ENCODE assay signal across 19 cellular contexts in the genomic region with DNA sequence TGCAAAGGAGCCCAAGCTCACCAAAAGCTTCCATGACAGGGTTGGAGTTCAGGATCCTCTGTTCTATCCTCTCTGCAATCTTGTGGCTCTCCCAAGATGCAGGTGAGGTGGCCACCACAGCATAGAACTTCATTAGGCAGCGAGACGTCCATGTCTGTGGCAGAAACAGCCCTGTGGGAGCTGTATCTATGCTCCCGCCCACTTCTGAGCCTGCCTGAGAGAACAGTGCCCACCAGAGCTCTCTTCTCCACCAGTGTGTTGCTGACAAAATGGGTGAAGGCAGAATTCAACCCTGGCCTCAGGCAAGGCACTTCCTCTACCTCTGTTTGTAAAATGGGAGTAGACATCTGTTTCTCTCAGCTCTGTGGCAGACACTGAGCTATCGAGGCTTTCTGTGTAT. TPM values are rescaled to one million over a fixed set of nuclear protein-coding genes. Genes with fewer than 3 reads are reported as not detected.
DNase-seq lines count a peak whose midpoint lies in the region; TF ChIP-seq lines count a peak whose summit lies in the region.
"Had no signal": no experiment of that assay in that cellular context is flagged by ENCODE, and none has a peak within 500 bp of the region (broad histone marks: within the 10 kb centered on the region; RNA-seq: fewer than 3 reads in every experiment).

No MANE protein-coding gene starts in this region.

- H3K36me3 Mint-ChIP-seq in activated T-cell treated with anti-CD3 and anti-CD28 coated beads, Interleukin-2, amount 50 U/mL, for 24 hours (ENCODE audit: low read depth): peaks cover 98% of the 10 kb centered on the region
- peaks cover 64% of the 10 kb centered on the region for H3K36me3 Mint-ChIP-seq in endodermal cell (ENCODE audit: low read depth)

- no peaks in the 10 kb centered on the region for H3K4me1 Mint-ChIP-seq in activated T-cell treated with anti-CD3 and anti-CD28 coated beads, Interleukin-2, amount 50 U/mL, for 24 hours (ENCODE audit: low read depth)
- peaks cover 2% of the 10 kb centered on the region for H3K4me1 Mint-ChIP-seq in endodermal cell
- H3K4me1 Mint-ChIP-seq: CD14-positive monocyte; CD4-positive, alpha-beta memory T cell; CD8-positive, alpha-beta memory T cell had no signal

- TF ChIP-seq CTCF in right atrium auricular region (IDR thresholded peaks at IDR 0.05) (no peak), endodermal cell (conservative IDR thresholded peaks at IDR 0.05) (no peak)

- H3K27me3 Mint-ChIP-seq in activated T-cell treated with anti-CD3 and anti-CD28 coated beads, Interleukin-2, amount 50 U/mL, for 24 hours: no peaks in the 10 kb centered on the region
- no peaks in the 10 kb centered on the region for H3K27me3 Mint-ChIP-seq in endodermal cell (ENCODE audit: insufficient read depth)
- H3K27me3 Mint-ChIP-seq: CD4-positive, alpha-beta memory T cell; CD4-positive, CD25-positive, alpha-beta regulatory T cell had no signal

- H3K4me3 ChIP-seq in right atrium auricular region (no peak overlapping the region), endodermal cell (ENCODE audit: low read length) (no peak overlapping the region)
- H3K4me3 ChIP-seq: BLaER1 had no signal

- no peak overlapping the region for H3K4me3 Mint-ChIP-seq in activated T-cell treated with anti-CD3 and anti-CD28 coated beads, Interleukin-2, amount 50 U/mL, for 24 hours
- no peak overlapping the region for H3K4me3 Mint-ChIP-seq in endodermal cell
- H3K4me3 Mint-ChIP-seq: CD14-positive monocyte; CD4-positive, alpha-beta memory T cell; CD4-positive, CD25-positive, alpha-beta regulatory T cell; CD8-positive, alpha-beta memory T cell had no signal

- H3K9ac ChIP-seq in endodermal cell (ENCODE audit: extremely low read depth, low read length, poor library complexity, severe bottlenecking): no peak overlapping the region
- H3K9ac ChIP-seq: BLaER1 had no signal

- 93 to 96% methylated on average over 2 to 3 of the region's 4 CpGs for WGBS in endodermal cell (ENCODE audit: insufficient coverage in 1 of 2, insufficient read length in 1 of 2), 2 experiments

- no peaks in the 10 kb centered on the region for H3K27me3 ChIP-seq in right atrium auricular region
- H3K27me3 ChIP-seq in endodermal cell (ENCODE audit: control insufficient read depth, insufficient read depth, low read length, poor library complexity, severe bottlenecking): no peaks in the 10 kb centered on the region
- H3K27me3 ChIP-seq: BE2C, BLaER1 had no signal

- no peaks in the 10 kb centered on the region for H3K4me1 ChIP-seq in right atrium auricular region
- H3K4me1 ChIP-seq in endodermal cell (ENCODE audit: control insufficient read depth, insufficient read depth, low read length): no peaks in the 10 kb centered on the region
- H3K4me1 ChIP-seq: BLaER1 had no signal

- H3K27ac ChIP-seq in right atrium auricular region (no peak overlapping the region), endodermal cell (ENCODE audit: low read depth, low read length) (no peak overlapping the region)
- H3K27ac ChIP-seq: BLaER1 had no signal

- H3K9me3 Mint-ChIP-seq in activated T-cell treated with anti-CD3 and anti-CD28 coated beads, Interleukin-2, amount 50 U/mL, for 24 hours: no peaks in the 10 kb centered on the region
- H3K9me3 Mint-ChIP-seq in endodermal cell: no peaks in the 10 kb centered on the region
- H3K9me3 Mint-ChIP-seq: CD14-positive monocyte; CD4-positive, alpha-beta memory T cell; CD4-positive, CD25-positive, alpha-beta regulatory T cell; CD8-positive, alpha-beta memory T cell had no signal

- intact Hi-C loops in cardiac septum (cut with DNase I): no loop called here

- H3K36me3 ChIP-seq in right atrium auricular region (peaks cover 15% of the 10 kb centered on the region), endodermal cell (ENCODE audit: control insufficient read depth, insufficient read depth, low read length) (peaks cover 89% of the 10 kb centered on the region)

- peak; percentile 22 for DNase-seq in activated T-cell treated with anti-CD3 and anti-CD28 coated beads, Interleukin-2, amount 50 U/mL, for 24 hours
- DNase-seq in activated T-cell treated with anti-CD3 and anti-CD28 coated beads, Interleukin-2, amount 50 U/mL, for 48 hours: no peak
- peak; percentile 43 for DNase-seq in cardiac septum (ENCODE audit: low spot score)
- no peak for DNase-seq in right atrium auricular region (ENCODE audit: low spot score)
- DNase-seq in endodermal cell: peak; percentile 37
- no peak for DNase-seq in iPS-NIHi11 (ENCODE audit: low spot score)
- DNase-seq in activated naive CD4-positive, alpha-beta T cell treated with Interleukin-2 at 50 U/mL for 16 hours: no peak
- DNase-seq: 8988T; ACHN; BE2C; C1 segment of cervical spinal cord; CD4-positive, alpha-beta memory T cell; CD4-positive, CD25-positive, alpha-beta regulatory T cell; CD8-positive, alpha-beta memory T cell; COR-L47; DMS79 treated with DMSO at 0.1 percent for 48 hours; GF-D8 had no signal

- H3K9me3 ChIP-seq in right atrium auricular region (no peaks in the 10 kb centered on the region), endodermal cell (ENCODE audit: control insufficient read depth, low read length) (no peaks in the 10 kb centered on the region)
- H3K9me3 ChIP-seq: BE2C, BLaER1 had no signal

- no peak overlapping the region for H3K27ac Mint-ChIP-seq in activated T-cell treated with anti-CD3 and anti-CD28 coated beads, Interleukin-2, amount 50 U/mL, for 24 hours
- no peak overlapping the region for H3K27ac Mint-ChIP-seq in endodermal cell
- H3K27ac Mint-ChIP-seq: CD8-positive, alpha-beta memory T cell had no signal

RNA-seq across cellular contexts. Expression of a gene that starts 18.8 kb away (rescaled TPM):
- total RNA-seq in cardiac septum: 16.0 TPM
- total RNA-seq in right atrium auricular region: 10 to 100 TPM in 1 of 2 donors, 1 to 10 TPM in 1; 8.2 to 12.8 TPM
- total RNA-seq in endodermal cell: 100 to 1,000 TPM; 133 to 154 TPM
- 63.3 TPM for polyA plus RNA-seq in endodermal cell (2013, experiment 1 of 2)
- polyA plus RNA-seq in endodermal cell (2013, experiment 2 of 2): 51.5 TPM

RNA-seq across cellular contexts. Expression of a gene that starts 18.9 kb away (rescaled TPM):
- total RNA-seq in cardiac septum: 4.3 TPM
- 1 to 10 TPM; 2.8 to 3.9 TPM for total RNA-seq in right atrium auricular region
- 10 to 100 TPM; 10.8 to 16.6 TPM for total RNA-seq in endodermal cell
- 7.1 TPM for polyA plus RNA-seq in endodermal cell (2013, experiment 1 of 2)
- 7.6 TPM for polyA plus RNA-seq in endodermal cell (2013, experiment 2 of 2)

RNA-seq across cellular contexts. Expression of a gene that starts 28.9 kb away (rescaled TPM):
- total RNA-seq in cardiac septum (50.2 TPM), right atrium auricular region (10 to 100 TPM; 26.7 to 30.1 TPM), endodermal cell (10 to 100 TPM; 56.8 to 61.6 TPM)
- polyA plus RNA-seq in endodermal cell (2013, experiment 1 of 2): 61.1 TPM
- 57.6 TPM for polyA plus RNA-seq in endodermal cell (2013, experiment 2 of 2)

RNA-seq across cellular contexts. Expression of a gene that starts 29.4 kb away (rescaled TPM):
- 20.8 TPM for total RNA-seq in cardiac septum
- total RNA-seq in right atrium auricular region: 10 to 100 TPM; 16.4 to 17.6 TPM
- total RNA-seq in endodermal cell: 10 to 100 TPM; 59.6 to 67.3 TPM
- polyA plus RNA-seq in endodermal cell (2013, experiment 1 of 2): 64.3 TPM
- 67.4 TPM for polyA plus RNA-seq in endodermal cell (2013, experiment 2 of 2)

Comparison
In these comparisons a context has a peak if more than half of its experiments do, and no peak if none do; other contexts are left out.
1. DNase-seq: peak in activated T-cell treated with anti-CD3 and anti-CD28 coated beads, Interleukin-2, amount 50 U/mL, for 24 hours (single experiment), cardiac septum (single experiment) and endodermal cell (single experiment); none in activated T-cell treated with anti-CD3 and anti-CD28 coated beads, Interleukin-2, amount 50 U/mL, for 48 hours (0 of 2), right atrium auricular region (single experiment), iPS-NIHi11 (single experiment) and activated naive CD4-positive, alpha-beta T cell treated with Interleukin-2 at 50 U/mL for 16 hours (single experiment).